Comparison of ENCODE assay signal across 12 cellular contexts in the genomic region with DNA sequence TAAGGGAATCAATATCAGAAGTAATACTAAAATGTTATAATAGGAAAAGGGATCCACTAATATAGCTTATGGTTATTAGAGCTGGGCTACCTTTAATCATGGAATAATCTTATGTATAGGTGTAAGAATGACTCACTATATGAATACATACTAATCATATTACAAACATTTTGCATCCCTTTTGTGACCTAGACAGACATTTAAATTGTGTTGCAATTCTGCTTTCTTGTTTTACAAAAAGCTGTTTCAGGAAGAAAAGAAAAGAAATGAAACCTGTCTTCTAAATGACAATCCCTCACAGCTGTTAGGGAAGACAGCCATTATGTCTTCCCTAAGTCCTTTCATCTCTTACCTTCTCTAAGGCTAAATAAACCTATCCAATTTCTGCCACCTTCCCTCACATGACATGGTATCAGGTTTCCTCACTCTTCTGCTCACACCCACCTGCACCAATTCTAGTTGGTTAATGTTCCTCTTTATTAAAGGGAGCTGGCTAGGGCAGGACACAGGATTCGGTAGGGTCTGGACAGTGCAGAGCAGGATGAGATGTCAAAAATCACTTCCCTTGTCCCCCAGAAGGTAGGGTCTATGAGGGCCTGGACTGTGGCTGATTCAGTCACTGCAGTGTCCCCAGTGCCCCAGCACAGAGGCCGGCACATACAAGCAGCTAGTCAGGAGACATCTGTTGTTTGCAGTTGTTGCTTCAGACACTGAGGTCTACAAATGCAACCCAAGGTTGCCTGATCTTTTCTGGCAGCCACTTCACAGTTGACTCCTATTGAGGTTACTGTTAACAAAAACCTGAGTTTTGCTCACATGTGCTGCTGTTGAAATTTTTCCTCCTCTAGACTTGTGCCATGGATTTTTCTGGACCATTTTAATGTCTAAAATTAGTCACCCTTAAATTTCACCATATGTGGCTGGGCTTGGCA. TPM values are rescaled to one million over a fixed set of nuclear protein-coding genes. Genes with fewer than 3 reads are reported as not detected.
DNase-seq lines count a peak whose midpoint lies in the region; ATAC-seq and TF ChIP-seq lines count a peak whose summit lies in the region.
"Had no signal": no experiment of that assay in that cellular context is flagged by ENCODE, and none has a peak within 500 bp of the region (broad histone marks: within the 10 kb centered on the region; RNA-seq: fewer than 3 reads in every experiment).

No MANE protein-coding gene starts in this region.

- H2AFZ ChIP-seq in OCI-LY1 (ENCODE audit: low read length): no peak overlapping the region

- CTCF ChIA-PET in A673 (lab: Charles Lee): no interaction called here

- BruUV-seq in A673 (replicated peaks; lab: Mats Ljungman, UMichigan): no TSS peak

- H3K4me3 Mint-ChIP-seq in activated T-helper 1 cell treated with anti-CD3 and anti-CD28 coated beads, Interleukin-12 subunit alpha, Interleukin-12 subunit beta, Interleukin-2, Interleukin-4 antibody, amounts not matched to agents 30 ng/mL and 10 ng/mL and 1 ng/mL, durations not matched to agents 14 hours and 24 hours and 36 hours: no peak overlapping the region

- no peaks in the 10 kb centered on the region for H3K9me3 ChIP-seq in right atrium auricular region
- H3K9me3 ChIP-seq in OCI-LY1 (ENCODE audit: low read length): no peaks in the 10 kb centered on the region
- H3K9me3 ChIP-seq in A673 (ENCODE audit: low read depth, low read length, poor library complexity, severe bottlenecking): no peaks in the 10 kb centered on the region
- H3K9me3 ChIP-seq: ovary, upper lobe of right lung had no signal

- no peak overlapping the region for H3K9ac ChIP-seq in OCI-LY1 (ENCODE audit: low read length)

- no peaks in the 10 kb centered on the region for H3K27me3 Mint-ChIP-seq in activated T-helper 1 cell treated with anti-CD3 and anti-CD28 coated beads, Interleukin-12 subunit alpha, Interleukin-12 subunit beta, Interleukin-2, Interleukin-4 antibody, amounts not matched to agents 30 ng/mL and 10 ng/mL and 1 ng/mL, durations not matched to agents 14 hours and 24 hours and 36 hours (ENCODE audit: insufficient read depth)

- H3K4me1 ChIP-seq in right atrium auricular region (peaks cover 0 to 24% of the 10 kb centered on the region in 2 donors), OCI-LY1 (ENCODE audit: insufficient read depth, low read length, severe bottlenecking) (peaks cover 37% of the 10 kb centered on the region), A673 (ENCODE audit: insufficient read depth, low read length, poor library complexity, severe bottlenecking) (no peaks in the 10 kb centered on the region)

- no peak for TF ChIP-seq CTCF in right atrium auricular region (IDR thresholded peaks at IDR 0.05)
- TF ChIP-seq CTCF in OCI-LY1 (IDR thresholded peaks at IDR 0.05; ENCODE audit: low read length): no peak
- TF ChIP-seq CTCF in fibroblast of villous mesenchyme (IDR thresholded peaks at IDR 0.05; ENCODE audit: insufficient read depth, low read depth, low read length): no peak
- no peak for TF ChIP-seq CTCF in A673 (conservative IDR thresholded peaks at IDR 0.05; ENCODE audit: low read depth, low read length)

- H3K4me1 Mint-ChIP-seq in activated T-helper 1 cell treated with anti-CD3 and anti-CD28 coated beads, Interleukin-12 subunit alpha, Interleukin-12 subunit beta, Interleukin-2, Interleukin-4 antibody, amounts not matched to agents 30 ng/mL and 10 ng/mL and 1 ng/mL, durations not matched to agents 14 hours and 24 hours and 36 hours (ENCODE audit: low read depth): peaks cover 35% of the 10 kb centered on the region

- no peaks in the 10 kb centered on the region for H3F3A ChIP-seq in OCI-LY1 (ENCODE audit: insufficient read depth, low read length)

- no peak overlapping the region for H3K27ac Mint-ChIP-seq in activated T-helper 1 cell treated with anti-CD3 and anti-CD28 coated beads, Interleukin-12 subunit alpha, Interleukin-12 subunit beta, Interleukin-2, Interleukin-4 antibody, amounts not matched to agents 30 ng/mL and 10 ng/mL and 1 ng/mL, durations not matched to agents 14 hours and 24 hours and 36 hours

- H3K4me3 ChIP-seq in right atrium auricular region (no peak overlapping the region), OCI-LY1 (ENCODE audit: low read depth, low read length, poor library complexity, severe bottlenecking) (no peak overlapping the region), fibroblast of villous mesenchyme (ENCODE audit: low read depth, low read length) (no peak overlapping the region), A673 (ENCODE audit: low read depth, low read length, poor library complexity, severe bottlenecking) (no peak overlapping the region)
- H3K4me3 ChIP-seq: ovary, upper lobe of right lung had no signal

- no peaks in the 10 kb centered on the region for H3K36me3 ChIP-seq in right atrium auricular region
- H3K36me3 ChIP-seq in OCI-LY1 (ENCODE audit: insufficient read depth, low read length): peaks cover 5% of the 10 kb centered on the region; the same call in 1 of the 2 replicates
- no peaks in the 10 kb centered on the region for H3K36me3 ChIP-seq in A673 (ENCODE audit: insufficient read depth, low read length, poor library complexity, severe bottlenecking)
- H3K36me3 ChIP-seq: ovary, upper lobe of right lung had no signal

- H3K4me2 ChIP-seq in OCI-LY1 (ENCODE audit: low read length): no peak overlapping the region

- H4K20me1 ChIP-seq in OCI-LY1 (ENCODE audit: insufficient read depth, low read length): no peaks in the 10 kb centered on the region

- H3K9me3 Mint-ChIP-seq in activated T-helper 1 cell treated with anti-CD3 and anti-CD28 coated beads, Interleukin-12 subunit alpha, Interleukin-12 subunit beta, Interleukin-2, Interleukin-4 antibody, amounts not matched to agents 30 ng/mL and 10 ng/mL and 1 ng/mL, durations not matched to agents 14 hours and 24 hours and 36 hours: no peaks in the 10 kb centered on the region

- no peaks in the 10 kb centered on the region for H3K27me3 ChIP-seq in right atrium auricular region
- no peaks in the 10 kb centered on the region for H3K27me3 ChIP-seq in OCI-LY1 (ENCODE audit: insufficient read depth, low read length)
- H3K27me3 ChIP-seq in A673 (replicated peaks; ENCODE audit: insufficient read depth, low read depth, low read length, poor library complexity): no peaks in the 10 kb centered on the region
- H3K27me3 ChIP-seq: ovary, upper lobe of right lung had no signal

- intact Hi-C loops in left ventricle myocardium superior (cut with micrococcal nuclease): no loop called here
- intact Hi-C loops in A673 (cut with micrococcal nuclease; ENCODE audit: unreplicated experiment): no loop called here
- intact Hi-C loops in activated T-helper 1 cell treated with anti-CD3 and anti-CD28 coated beads, Interleukin-12 subunit alpha, Interleukin-12 subunit beta, Interleukin-2, Interleukin-4 antibody, amounts not matched to agents 30 ng/mL and 10 ng/mL and 1 ng/mL, durations not matched to agents 14 hours and 24 hours and 36 hours (cut with micrococcal nuclease): no loop called here

- ATAC-seq in left ventricle myocardium superior: no peak
- ATAC-seq: HCT116, upper lobe of right lung had no signal

- peak; percentile 71 for DNase-seq in right atrium auricular region (ENCODE audit: low spot score)
- no peak for DNase-seq in left ventricle myocardium superior
- peak; percentile 73 for DNase-seq in fibroblast of villous mesenchyme (ENCODE audit: low read depth)
- DNase-seq in A673 (ENCODE audit: low spot score): no peak
- DNase-seq in activated T-helper 1 cell treated with anti-CD3 and anti-CD28 coated beads, Interleukin-12 subunit alpha, Interleukin-12 subunit beta, Interleukin-2, Interleukin-4 antibody, amounts not matched to agents 30 ng/mL and 10 ng/mL and 1 ng/mL, durations not matched to agents 14 hours and 24 hours and 36 hours (ENCODE audit: low spot score): no peak
- no peak for DNase-seq in hypothalamus (lab: John Stamatoyannopoulos, UW)
- no peak for DNase-seq in stimulated activated CD4-positive, alpha-beta T cell treated with anti-CD3 and anti-CD28 coated beads, Interleukin-12 subunit alpha, Interleukin-12 subunit beta, amount 100 ng/mL, for 4 hours
- DNase-seq: cerebellar nuclear complex, upper lobe of right lung had no signal

- H3K27ac ChIP-seq in right atrium auricular region (peak overlapping the region; percentile 31 to 32), OCI-LY1 (ENCODE audit: low read depth, low read length, poor library complexity, severe bottlenecking) (peak overlapping the region; percentile 44), A673 (ENCODE audit: low read depth, low read length, poor library complexity, severe bottlenecking) (no peak overlapping the region)
- H3K27ac ChIP-seq: upper lobe of right lung had no signal

- H3K79me2 ChIP-seq in OCI-LY1 (ENCODE audit: insufficient read depth, low read length): peaks cover 13% of the 10 kb centered on the region

- H3K36me3 Mint-ChIP-seq in activated T-helper 1 cell treated with anti-CD3 and anti-CD28 coated beads, Interleukin-12 subunit alpha, Interleukin-12 subunit beta, Interleukin-2, Interleukin-4 antibody, amounts not matched to agents 30 ng/mL and 10 ng/mL and 1 ng/mL, durations not matched to agents 14 hours and 24 hours and 36 hours (ENCODE audit: low read depth): peaks cover 12% of the 10 kb centered on the region

- no peaks in the 10 kb centered on the region for H3K9me2 ChIP-seq in OCI-LY1 (ENCODE audit: low read depth, low read length)

- POLR2A ChIA-PET in A673 (lab: Charles Lee; ENCODE audit: low non-redundant PET): no interaction called here

RNA-seq across cellular contexts. Expression of gene DHRS7, which starts 3.8 kb away (rescaled TPM):
- 10 to 100 TPM; 57.6 to 71.8 TPM for total RNA-seq in right atrium auricular region
- total RNA-seq in left ventricle myocardium superior: 34.2 TPM
- 70.9 and 72.5 TPM in 2 replicates for total RNA-seq in fibroblast of villous mesenchyme
- total RNA-seq in A673 (2021): 16.3 and 17.9 TPM in 2 replicates
- 43.6 and 47.2 TPM in 2 replicates for total RNA-seq in activated T-helper 1 cell treated with anti-CD3 and anti-CD28 coated beads, Interleukin-12 subunit alpha, Interleukin-12 subunit beta, Interleukin-2, Interleukin-4 antibody, amounts not matched to agents 30 ng/mL and 10 ng/mL and 1 ng/mL, durations not matched to agents 14 hours and 24 hours and 36 hours

Comparison
In these comparisons a context has a peak if more than half of its experiments do, and no peak if none do; other contexts are left out.
1. DNase-seq: peak in right atrium auricular region (single experiment) and fibroblast of villous mesenchyme (single experiment); none in left ventricle myocardium superior (single experiment), A673 (single experiment), activated T-helper 1 cell treated with anti-CD3 and anti-CD28 coated beads, Interleukin-12 subunit alpha, Interleukin-12 subunit beta, Interleukin-2, Interleukin-4 antibody, amounts not matched to agents 30 ng/mL and 10 ng/mL and 1 ng/mL, durations not matched to agents 14 hours and 24 hours and 36 hours (single experiment), hypothalamus (0 of 51) and stimulated activated CD4-positive, alpha-beta T cell treated with anti-CD3 and anti-CD28 coated beads, Interleukin-12 subunit alpha, Interleukin-12 subunit beta, amount 100 ng/mL, for 4 hours (single experiment).